1 cellular context compared by ENCODE assay signal in the genomic region with DNA sequence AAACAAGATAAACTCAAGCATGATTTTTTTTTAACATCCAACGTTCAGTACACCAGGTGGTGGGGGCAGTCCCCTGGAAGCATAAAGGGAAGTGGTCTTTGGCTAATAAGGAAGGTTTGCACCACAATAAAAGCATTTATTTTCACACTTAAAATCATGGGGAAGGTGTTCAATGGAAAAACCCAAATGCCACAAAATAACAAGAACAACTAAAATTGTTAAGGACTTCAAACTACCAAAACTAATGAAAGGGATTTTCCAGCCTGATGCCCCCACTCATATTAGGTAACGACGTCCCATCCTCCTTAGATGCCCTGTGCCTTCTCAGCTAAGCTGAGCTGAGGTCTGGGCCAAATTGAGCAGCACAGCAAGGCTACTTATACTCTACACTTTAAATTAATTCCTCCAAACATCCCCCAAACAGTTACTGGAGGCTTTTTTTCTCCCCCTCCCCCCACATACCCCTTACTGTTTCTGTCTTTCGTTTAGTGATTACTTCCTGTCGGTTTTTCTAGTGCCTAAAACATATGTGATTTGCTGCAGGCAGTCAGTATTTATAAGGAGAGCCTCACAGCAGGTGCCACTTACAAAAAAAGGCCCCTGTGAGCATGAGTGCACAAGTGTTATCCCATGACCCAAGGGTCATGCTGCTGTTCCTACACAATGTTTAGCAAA.
TF ChIP-seq lines count a peak whose summit lies in the region.

No MANE protein-coding gene starts in this region.

TF ChIP-seq in HEK293, 187 proteins besides CTCF, POLR2A, EP300 and RAD21 (continued from another document and continues in another):
- no peak for TF ChIP-seq ZBTB49 (tag by site-specific recombination; IDR thresholded peaks at IDR 0.05; ENCODE audit: low read depth)
- peak; percentile 70 for TF ChIP-seq ZNF335 (tag by site-specific recombination; conservative IDR thresholded peaks at IDR 0.05)
- TF ChIP-seq ZNF416 (tag by site-specific recombination; IDR thresholded peaks at IDR 0.05): no peak
- TF ChIP-seq ZBTB1 (tag by site-specific recombination; IDR thresholded peaks at IDR 0.05): no peak
- no peak for TF ChIP-seq SCRT1 (tag by site-specific recombination; IDR thresholded peaks at IDR 0.05; ENCODE audit: borderline replicate concordance)
- no peak for TF ChIP-seq ZNF132 (tag by site-specific recombination; IDR thresholded peaks at IDR 0.05; ENCODE audit: borderline replicate concordance)
- TF ChIP-seq ZNF449 (tag by site-specific recombination; IDR thresholded peaks at IDR 0.05): no peak
- 0 out of 2 replicates have a peak, but pooled peaks have one; percentile 27 for TF ChIP-seq ZBTB20 (tag by site-specific recombination; IDR thresholded peaks at IDR 0.05)
- TF ChIP-seq, protein P1, sequence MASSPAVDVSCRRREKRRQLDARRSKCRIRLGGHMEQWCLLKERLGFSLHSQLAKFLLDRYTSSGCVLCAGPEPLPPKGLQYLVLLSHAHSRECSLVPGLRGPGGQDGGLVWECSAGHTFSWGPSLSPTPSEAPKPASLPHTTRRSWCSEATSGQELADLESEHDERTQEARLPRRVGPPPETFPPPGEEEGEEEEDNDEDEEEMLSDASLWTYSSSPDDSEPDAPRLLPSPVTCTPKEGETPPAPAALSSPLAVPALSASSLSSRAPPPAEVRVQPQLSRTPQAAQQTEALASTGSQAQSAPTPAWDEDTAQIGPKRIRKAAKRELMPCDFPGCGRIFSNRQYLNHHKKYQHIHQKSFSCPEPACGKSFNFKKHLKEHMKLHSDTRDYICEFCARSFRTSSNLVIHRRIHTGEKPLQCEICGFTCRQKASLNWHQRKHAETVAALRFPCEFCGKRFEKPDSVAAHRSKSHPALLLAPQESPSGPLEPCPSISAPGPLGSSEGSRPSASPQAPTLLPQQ (tag by site-specific recombination; IDR thresholded peaks at IDR 0.05): no peak
- no peak for TF ChIP-seq SP2 (tag by site-specific recombination; IDR thresholded peaks at IDR 0.05)
- no peak for TF ChIP-seq ZNF184 (tag by site-specific recombination; IDR thresholded peaks at IDR 0.05)
- TF ChIP-seq ZNF350 (tag by site-specific recombination; IDR thresholded peaks at IDR 0.05): no peak
- TF ChIP-seq GLIS2 (tag by site-specific recombination; IDR thresholded peaks at IDR 0.05): no peak; the same call in 1 of the 2 replicates
- TF ChIP-seq ZNF138 (tag by site-specific recombination; IDR thresholded peaks at IDR 0.05; ENCODE audit: borderline replicate concordance): no peak
- TF ChIP-seq ZNF555 (tag by site-specific recombination; conservative IDR thresholded peaks at IDR 0.05): no peak
- TF ChIP-seq ZNF621 (tag by site-specific recombination; IDR thresholded peaks at IDR 0.05): no peak
- no peak for TF ChIP-seq ZNF791 (tag by site-specific recombination; IDR thresholded peaks at IDR 0.05)
- no peak for TF ChIP-seq YY1 (tag by site-specific recombination; IDR thresholded peaks at IDR 0.05)
- no peak for TF ChIP-seq ZNF121 (tag by site-specific recombination; IDR thresholded peaks at IDR 0.05)
- peak; percentile 79; the same call in 1 of the 2 replicates for TF ChIP-seq ZBTB44 (tag by site-specific recombination; IDR thresholded peaks at IDR 0.05)
- TF ChIP-seq ZNF704 (tag by site-specific recombination; IDR thresholded peaks at IDR 0.05): no peak
- TF ChIP-seq ELK4 (IDR thresholded peaks at IDR 0.05; ENCODE audit: borderline replicate concordance, low read depth, low read length): no peak
- TF ChIP-seq ZBTB17 (tag by site-specific recombination; IDR thresholded peaks at IDR 0.05): peak; percentile 55
- TF ChIP-seq ZNF394 (tag by site-specific recombination; IDR thresholded peaks at IDR 0.05; ENCODE audit: borderline replicate concordance): no peak
- peak; percentile 12; the same call in 1 of the 2 replicates for TF ChIP-seq ZNF596 (tag by site-specific recombination; IDR thresholded peaks at IDR 0.05)
- TF ChIP-seq ZNF654 (tag by site-specific recombination; IDR thresholded peaks at IDR 0.05; ENCODE audit: low read depth): no peak
- TF ChIP-seq ZFP3 (tag by site-specific recombination; IDR thresholded peaks at IDR 0.05; ENCODE audit: low read depth): no peak
- TF ChIP-seq ZXDB (tag by site-specific recombination; IDR thresholded peaks at IDR 0.05): 0 out of 2 replicates have a peak, but pooled peaks have one; percentile 53
- TF ChIP-seq ZEB2 (tag by site-specific recombination; IDR thresholded peaks at IDR 0.05): 0 out of 2 replicates have a peak, but pooled peaks have one; percentile 12
- TF ChIP-seq ZNF768 (tag by site-specific recombination; IDR thresholded peaks at IDR 0.05): no peak
- no peak for TF ChIP-seq ZNF639 (tag by site-specific recombination; IDR thresholded peaks at IDR 0.05)
- TF ChIP-seq ZNF366 (tag by site-specific recombination; conservative IDR thresholded peaks at IDR 0.05): no peak
- TF ChIP-seq, protein P2, sequence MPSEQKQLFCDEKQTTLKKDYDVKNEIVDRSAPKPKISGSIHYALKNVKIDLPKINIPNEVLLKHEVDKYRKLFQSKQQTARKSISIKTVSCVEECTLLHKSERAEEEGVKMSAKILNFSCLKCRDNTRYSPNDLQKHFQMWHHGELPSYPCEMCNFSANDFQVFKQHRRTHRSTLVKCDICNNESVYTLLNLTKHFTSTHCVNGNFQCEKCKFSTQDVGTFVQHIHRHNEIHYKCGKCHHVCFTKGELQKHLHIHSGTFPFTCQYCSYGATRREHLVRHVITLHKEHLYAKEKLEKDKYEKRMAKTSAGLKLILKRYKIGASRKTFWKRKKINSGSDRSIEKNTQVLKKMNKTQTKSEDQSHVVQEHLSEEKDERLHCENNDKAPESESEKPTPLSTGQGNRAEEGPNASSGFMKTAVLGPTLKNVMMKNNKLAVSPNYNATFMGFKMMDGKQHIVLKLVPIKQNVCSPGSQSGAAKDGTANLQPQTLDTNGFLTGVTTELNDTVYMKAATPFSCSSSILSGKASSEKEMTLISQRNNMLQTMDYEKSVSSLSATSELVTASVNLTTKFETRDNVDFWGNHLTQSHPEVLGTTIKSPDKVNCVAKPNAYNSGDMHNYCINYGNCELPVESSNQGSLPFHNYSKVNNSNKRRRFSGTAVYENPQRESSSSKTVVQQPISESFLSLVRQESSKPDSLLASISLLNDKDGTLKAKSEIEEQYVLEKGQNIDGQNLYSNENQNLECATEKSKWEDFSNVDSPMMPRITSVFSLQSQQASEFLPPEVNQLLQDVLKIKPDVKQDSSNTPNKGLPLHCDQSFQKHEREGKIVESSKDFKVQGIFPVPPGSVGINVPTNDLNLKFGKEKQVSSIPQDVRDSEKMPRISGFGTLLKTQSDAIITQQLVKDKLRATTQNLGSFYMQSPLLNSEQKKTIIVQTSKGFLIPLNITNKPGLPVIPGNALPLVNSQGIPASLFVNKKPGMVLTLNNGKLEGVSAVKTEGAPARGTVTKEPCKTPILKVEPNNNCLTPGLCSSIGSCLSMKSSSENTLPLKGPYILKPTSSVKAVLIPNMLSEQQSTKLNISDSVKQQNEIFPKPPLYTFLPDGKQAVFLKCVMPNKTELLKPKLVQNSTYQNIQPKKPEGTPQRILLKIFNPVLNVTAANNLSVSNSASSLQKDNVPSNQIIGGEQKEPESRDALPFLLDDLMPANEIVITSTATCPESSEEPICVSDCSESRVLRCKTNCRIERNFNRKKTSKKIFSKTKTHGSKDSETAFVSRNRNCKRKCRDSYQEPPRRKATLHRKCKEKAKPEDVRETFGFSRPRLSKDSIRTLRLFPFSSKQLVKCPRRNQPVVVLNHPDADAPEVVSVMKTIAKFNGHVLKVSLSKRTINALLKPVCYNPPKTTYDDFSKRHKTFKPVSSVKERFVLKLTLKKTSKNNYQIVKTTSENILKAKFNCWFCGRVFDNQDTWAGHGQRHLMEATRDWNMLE (tag by site-specific recombination; conservative IDR thresholded peaks at IDR 0.05; ENCODE audit: low read depth): 0 out of 2 replicates have a peak, but pooled peaks have one; percentile 20
- TF ChIP-seq ZNF624 (tag by site-specific recombination; IDR thresholded peaks at IDR 0.05): 0 out of 2 replicates have a peak, but pooled peaks have one; percentile 15
- TF ChIP-seq OSR2 (tag by site-specific recombination; IDR thresholded peaks at IDR 0.05): peak; percentile 91
- TF ChIP-seq, protein P3, sequence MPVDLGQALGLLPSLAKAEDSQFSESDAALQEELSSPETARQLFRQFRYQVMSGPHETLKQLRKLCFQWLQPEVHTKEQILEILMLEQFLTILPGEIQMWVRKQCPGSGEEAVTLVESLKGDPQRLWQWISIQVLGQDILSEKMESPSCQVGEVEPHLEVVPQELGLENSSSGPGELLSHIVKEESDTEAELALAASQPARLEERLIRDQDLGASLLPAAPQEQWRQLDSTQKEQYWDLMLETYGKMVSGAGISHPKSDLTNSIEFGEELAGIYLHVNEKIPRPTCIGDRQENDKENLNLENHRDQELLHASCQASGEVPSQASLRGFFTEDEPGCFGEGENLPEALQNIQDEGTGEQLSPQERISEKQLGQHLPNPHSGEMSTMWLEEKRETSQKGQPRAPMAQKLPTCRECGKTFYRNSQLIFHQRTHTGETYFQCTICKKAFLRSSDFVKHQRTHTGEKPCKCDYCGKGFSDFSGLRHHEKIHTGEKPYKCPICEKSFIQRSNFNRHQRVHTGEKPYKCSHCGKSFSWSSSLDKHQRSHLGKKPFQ (tag by site-specific recombination; IDR thresholded peaks at IDR 0.05): peak; percentile 68; the same call in 1 of the 2 replicates
- TF ChIP-seq ZNF404 (tag by site-specific recombination; IDR thresholded peaks at IDR 0.05): no peak
- no peak for TF ChIP-seq KLF16 (tag by site-specific recombination; IDR thresholded peaks at IDR 0.05)
- TF ChIP-seq ZNF76 (tag by site-specific recombination; IDR thresholded peaks at IDR 0.05; ENCODE audit: borderline replicate concordance, low read depth): no peak
